Comparison of ENCODE assay signal across 17 cellular contexts in genomic region chr11:61496602-61497400, GRCh38. TPM values are rescaled to one million over a fixed set of nuclear protein-coding genes. Genes with fewer than 3 reads are reported as not detected.
DNase-seq lines count a peak whose midpoint lies in the region; FAIRE-seq and TF ChIP-seq lines count a peak whose summit lies in the region.
"Had no signal": no experiment of that assay in that cellular context is flagged by ENCODE, and none has a peak within 500 bp of the region (broad histone marks: within the 10 kb centered on the region; RNA-seq: fewer than 3 reads in every experiment).

No MANE protein-coding gene starts in this region.

- TF ChIP-seq CTCF in HEK293 (tag by site-specific recombination; IDR thresholded peaks at IDR 0.05): no peak
- TF ChIP-seq CTCF in dorsolateral prefrontal cortex (IDR thresholded peaks at IDR 0.05 in 54 of 56, conservative IDR thresholded peaks at IDR 0.05 in 2 of 56; ENCODE audit: low read depth in 1 of 56, partially characterized antibody in 56 of 56): no peak

- H3K27me3 Mint-ChIP-seq in T-helper 2 cell treated with Interferon-gamma antibody and Interleukin-4, amounts not matched to agents 5 μg/mL and 100 μg/mL, for 36 hours (ENCODE audit: low read depth): no peaks in the 10 kb centered on the region
- H3K27me3 Mint-ChIP-seq: CD4-positive, alpha-beta T cell had no signal

- H3K9me3 ChIP-seq in HEK293 (ENCODE audit: control insufficient read depth, insufficient read depth, low read depth, low read length) (no peaks in the 10 kb centered on the region), SJCRH30 (replicated peaks) (no peaks in the 10 kb centered on the region; the same call in 1 of the 2 replicates)
- H3K9me3 ChIP-seq: BLaER1, Peyer's patch had no signal

- intact Hi-C loops in dorsolateral prefrontal cortex (cut with DNase I): no loop called here

- H3K4me3 Mint-ChIP-seq in T-helper 2 cell treated with Interferon-gamma antibody and Interleukin-4, amounts not matched to agents 5 μg/mL and 100 μg/mL, for 36 hours: no peak overlapping the region
- H3K4me3 Mint-ChIP-seq: CD4-positive, alpha-beta T cell; GM23338 had no signal

- peak; percentile 93 for FAIRE-seq in urothelium cell line (lab: Jason Lieb, UNC)
- FAIRE-seq: GM18507 had no signal

- no peaks in the 10 kb centered on the region for H3K9me3 Mint-ChIP-seq in T-helper 2 cell treated with Interferon-gamma antibody and Interleukin-4, amounts not matched to agents 5 μg/mL and 100 μg/mL, for 36 hours
- H3K9me3 Mint-ChIP-seq: CD4-positive, alpha-beta T cell; GM23338 had no signal

- POLR2A ChIA-PET in HEK293 (lab: Yijun Ruan, JAX): no interaction called here

- CTCF ChIA-PET in HEK293 (lab: Yijun Ruan, JAX): no interaction called here

- H3K4me3 ChIP-seq in HEK293 (ENCODE audit: low read depth, low read length) (no peak overlapping the region), SJCRH30 (peak overlapping the region; percentile 74), dorsolateral prefrontal cortex (peak overlapping the region in 23 of 59 donors; percentile 5 to 47 (median 23))
- H3K4me3 ChIP-seq: BLaER1, GM23338, Peyer's patch had no signal

- no peaks in the 10 kb centered on the region for H3K4me1 Mint-ChIP-seq in T-helper 2 cell treated with Interferon-gamma antibody and Interleukin-4, amounts not matched to agents 5 μg/mL and 100 μg/mL, for 36 hours (ENCODE audit: low read depth)

- H3K27ac Mint-ChIP-seq in T-helper 2 cell treated with Interferon-gamma antibody and Interleukin-4, amounts not matched to agents 5 μg/mL and 100 μg/mL, for 36 hours: no peak overlapping the region
- H3K27ac Mint-ChIP-seq: CD4-positive, alpha-beta T cell; GM23338 had no signal

- no peaks in the 10 kb centered on the region for H3K36me3 ChIP-seq in HEK293 (ENCODE audit: control insufficient read depth in 2 of 2, insufficient read depth in 1 of 2, low read length in 2 of 2)
- H3K36me3 ChIP-seq in SJCRH30: peaks cover 7% of the 10 kb centered on the region; the same call in 1 of the 2 replicates
- H3K36me3 ChIP-seq: BLaER1, Peyer's patch had no signal

- DNase-seq in SJCRH30: no peak
- no peak for DNase-seq in dorsolateral prefrontal cortex
- no peak for DNase-seq in urothelium cell line (ENCODE audit: low spot score)
- DNase-seq in T-helper 2 cell treated with Interferon-gamma antibody and Interleukin-4, amounts not matched to agents 5 μg/mL and 100 μg/mL, for 36 hours (ENCODE audit: low spot score): no peak
- DNase-seq in AG08395 (ENCODE audit: low spot score): no peak
- DNase-seq in NCI-H226: no peak
- DNase-seq: CD4-positive, alpha-beta T cell; DMS79 treated with DMSO at 0.1 percent for 48 hours; HCEC 1CT; MM.1S; NCI-H1048; Peyer's patch had no signal

- no peak overlapping the region for H3K27ac ChIP-seq in HEK293 (ENCODE audit: extremely low read depth, low read depth, low read length)
- H3K27ac ChIP-seq in SJCRH30: peak overlapping the region; percentile 89
- H3K27ac ChIP-seq in dorsolateral prefrontal cortex: peak overlapping the region in 30 of 59 donors; percentile 12 to 80 (median 51)
- H3K27ac ChIP-seq: BLaER1, Peyer's patch had no signal

- H3K27me3 ChIP-seq in SJCRH30 (no peaks in the 10 kb centered on the region), dorsolateral prefrontal cortex (no peaks in the 10 kb centered on the region)
- H3K27me3 ChIP-seq: BLaER1, Peyer's patch had no signal

- H3K4me1 ChIP-seq in HEK293 (ENCODE audit: control insufficient read depth, insufficient read depth, low read length): no peaks in the 10 kb centered on the region
- peaks cover 32% of the 10 kb centered on the region for H3K4me1 ChIP-seq in SJCRH30
- H3K4me1 ChIP-seq: Peyer's patch had no signal

- H3K36me3 Mint-ChIP-seq in T-helper 2 cell treated with Interferon-gamma antibody and Interleukin-4, amounts not matched to agents 5 μg/mL and 100 μg/mL, for 36 hours (ENCODE audit: low read depth): no peaks in the 10 kb centered on the region

TF ChIP-seq in HEK293, 187 proteins besides CTCF, POLR2A, EP300 and RAD21 (continues in another document):
- no peak for TF ChIP-seq GLIS1 (tag by site-specific recombination; IDR thresholded peaks at IDR 0.05)
- TF ChIP-seq INSM2 (tag by site-specific recombination; IDR thresholded peaks at IDR 0.05): no peak
- TF ChIP-seq ZFHX2 (tag by site-specific recombination; conservative IDR thresholded peaks at IDR 0.05): peak; percentile 88
- no peak for TF ChIP-seq KLF7 (tag by site-specific recombination; IDR thresholded peaks at IDR 0.05; ENCODE audit: borderline replicate concordance)
- TF ChIP-seq ZNF791 (tag by site-specific recombination; IDR thresholded peaks at IDR 0.05): no peak
- no peak for TF ChIP-seq HIC1 (tag by site-specific recombination; IDR thresholded peaks at IDR 0.05)
- no peak for TF ChIP-seq ZNF830 (tag by site-specific recombination; IDR thresholded peaks at IDR 0.05; ENCODE audit: low read depth)
- no peak for TF ChIP-seq ZNF214 (tag by site-specific recombination; IDR thresholded peaks at IDR 0.05; ENCODE audit: borderline replicate concordance)
- TF ChIP-seq ZBTB11 (tag by site-specific recombination; conservative IDR thresholded peaks at IDR 0.05; ENCODE audit: low read depth): no peak
- no peak for TF ChIP-seq ZNF548 (tag by site-specific recombination; IDR thresholded peaks at IDR 0.05)
- no peak for TF ChIP-seq ZNF223 (tag by site-specific recombination; IDR thresholded peaks at IDR 0.05)

RNA-seq across cellular contexts. Expression of gene LRRC10B, which starts 11.7 kb away (rescaled TPM):
- total RNA-seq in SJCRH30 (2014; rRNA removed; shearing (Covaris generic)): 40.2 and 42.1 TPM in 2 replicates
- total RNA-seq in dorsolateral prefrontal cortex: 10 to 100 TPM in 46 of 120 experiments, 1 to 10 TPM in 74; 1.3 to 19.6 (median 9.1) TPM
- total RNA-seq: CD4-positive, alpha-beta T cell; LHCN-M2 had no signal
